Comparison of ENCODE assay signal across 27 cellular contexts in the genomic region with DNA sequence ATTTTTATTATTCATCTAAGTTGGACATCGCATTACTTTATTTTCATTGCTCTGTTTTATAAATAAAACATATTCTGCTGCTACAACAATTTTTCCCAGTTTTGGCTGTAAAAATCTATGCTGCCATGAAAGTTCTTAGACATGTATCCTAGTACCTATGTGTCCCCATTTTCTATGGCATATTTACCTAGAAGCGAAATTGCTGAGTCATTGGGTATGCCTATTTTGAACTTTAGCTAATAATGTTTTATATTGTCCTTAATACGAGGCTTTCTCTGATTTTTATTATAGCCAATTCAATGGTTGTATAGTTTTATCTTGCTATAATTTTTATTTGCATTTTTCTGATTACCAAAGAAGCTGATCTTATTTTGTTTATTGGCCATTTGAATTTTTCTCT.
A peak's percentile ranks its signal among the peaks of the same experiment; 100 is the strongest.
DNase-seq lines count a peak whose midpoint lies in the region; ATAC-seq, FAIRE-seq and TF ChIP-seq lines count a peak whose summit lies in the region.
"Had no signal": no experiment of that assay in that cellular context is flagged by ENCODE, and none has a peak within 500 bp of the region (broad histone marks: within the 10 kb centered on the region; RNA-seq: fewer than 3 reads in every experiment).

No MANE protein-coding gene starts in this region.

- H3K23ac ChIP-seq in mesenchymal stem cell (ENCODE audit: low read length in 2 of 2), result no peak overlapping the region

- H2BK15ac ChIP-seq in mesenchymal stem cell (ENCODE audit: low read depth, poor library complexity, severe bottlenecking), result no peak overlapping the region

- ATAC-seq in HepG2 (no peak), right lobe of liver (no peak), GM23338 (no peak), K562 (no peak)
- ATAC-seq: GM12878 had no signal

- no peaks in the 10 kb centered on the region for H3K79me1 ChIP-seq in mesenchymal stem cell (replicated peaks; ENCODE audit: low read length, poor library complexity, severe bottlenecking)

- H3K27me3 ChIP-seq in HepG2 (ENCODE audit: control insufficient read depth in 1 of 2, insufficient read depth in 2 of 2, low read length in 2 of 2) (peaks cover 0 to 2% of the 10 kb centered on the region in 2 experiments; a peak in 1 of 5 replicates), right lobe of liver (no peaks in the 10 kb centered on the region), GM23338 (ENCODE audit: insufficient read depth) (no peaks in the 10 kb centered on the region), K562 (ENCODE audit: control insufficient read depth in 2 of 2, insufficient read depth in 2 of 2, low read length in 2 of 2) (no peaks in the 10 kb centered on the region), mesenchymal stem cell (ENCODE audit: control insufficient read depth in 1 of 2, insufficient read depth in 1 of 2, low read length in 2 of 2) (no peaks in the 10 kb centered on the region)
- H3K27me3 ChIP-seq: BLaER1 treated with 17β-estradiol and CSF1 and Interleukin-3, amounts not matched to agents 10 nM and 100 nM had no signal

- H2BK12ac ChIP-seq in mesenchymal stem cell (ENCODE audit: low read length in 2 of 2), result no peak overlapping the region

- no peak overlapping the region for H3K18ac ChIP-seq in mesenchymal stem cell (ENCODE audit: low read depth in 1 of 2, low read length in 2 of 2)

- H3K4me2 ChIP-seq in HepG2 (ENCODE audit: low read depth, low read length), result no peak overlapping the region
- no peak overlapping the region for H3K4me2 ChIP-seq in GM23338
- no peak overlapping the region for H3K4me2 ChIP-seq in K562 (ENCODE audit: insufficient read depth, low read length)
- H3K4me2 ChIP-seq in mesenchymal stem cell (ENCODE audit: low read length, poor library complexity, severe bottlenecking), result no peak overlapping the region
- H3K4me2 ChIP-seq in OCI-LY7 (ENCODE audit: low read length), result no peak overlapping the region
- H3K4me2 ChIP-seq: BLaER1 treated with 17β-estradiol and CSF1 and Interleukin-3, amounts not matched to agents 10 nM and 100 nM had no signal

- H2BK5ac ChIP-seq in mesenchymal stem cell (ENCODE audit: low read depth, low read length, poor library complexity, severe bottlenecking), result peak overlapping the region; percentile 19

- TF ChIP-seq CTCF in HepG2 (CRISPR knock-in tag; IDR thresholded peaks at IDR 0.05) (no peak), right lobe of liver (IDR thresholded peaks at IDR 0.05) (no peak), GM23338 (conservative IDR thresholded peaks at IDR 0.05; ENCODE audit: low read depth in 2 of 2) (no peak), K562 (IDR thresholded peaks at IDR 0.05 in 2 of 3, conservative IDR thresholded peaks at IDR 0.05 in 1 of 3; ENCODE audit: insufficient read depth in 2 of 3, low read depth in 1 of 3, low read length in 3 of 3) (no peak), OCI-LY7 (conservative IDR thresholded peaks at IDR 0.05; ENCODE audit: low read length) (no peak)

- no peak for FAIRE-seq in HepG2 (lab: Jason Lieb, UNC)
- no peak for FAIRE-seq in K562 (lab: Jason Lieb, UNC)
- FAIRE-seq: A204.1, GM12878, GM12892, GM18507 had no signal

- no peaks in the 10 kb centered on the region for H3K36me3 Mint-ChIP-seq in GM23338 (ENCODE audit: low read depth)
- H3K36me3 Mint-ChIP-seq: CD14-positive monocyte; CD4-positive, alpha-beta memory T cell; CD4-positive, CD25-positive, alpha-beta regulatory T cell; CD8-positive, alpha-beta memory T cell had no signal

- peak overlapping the region; percentile 70; the same call in 1 of the 2 replicates for H3K27ac Mint-ChIP-seq in GM23338
- H3K27ac Mint-ChIP-seq: B cell; CD14-positive monocyte; CD4-positive, alpha-beta memory T cell; CD4-positive, CD25-positive, alpha-beta regulatory T cell; CD8-positive, alpha-beta memory T cell had no signal

- no peak overlapping the region for H3K4ac ChIP-seq in mesenchymal stem cell (ENCODE audit: low read depth in 1 of 2, low read length in 2 of 2)

- H3K9ac ChIP-seq in HepG2 (ENCODE audit: insufficient read depth, low read depth, low read length), result no peak overlapping the region
- H3K9ac ChIP-seq in K562 (ENCODE audit: insufficient read depth in 1 of 2, low read depth in 2 of 2, low read length in 2 of 2), result no peak overlapping the region
- H3K9ac ChIP-seq in mesenchymal stem cell (ENCODE audit: low read length), result no peak overlapping the region
- H3K9ac ChIP-seq: BLaER1 treated with 17β-estradiol and CSF1 and Interleukin-3, amounts not matched to agents 10 nM and 100 nM had no signal

- H3K4me1 Mint-ChIP-seq in GM23338, result no peaks in the 10 kb centered on the region
- H3K4me1 Mint-ChIP-seq: B cell; CD14-positive monocyte; CD4-positive, alpha-beta memory T cell; CD4-positive, CD25-positive, alpha-beta regulatory T cell; CD8-positive, alpha-beta memory T cell had no signal

- CTCF ChIA-PET in HepG2 (lab: Yijun Ruan, JAX; ENCODE audit: low intra/inter-chr PET ratio, low total read pairs), result no interaction called here
- CTCF ChIA-PET in K562 (lab: Yijun Ruan, JAX; ENCODE audit: low intra/inter-chr PET ratio), result no interaction called here
- CTCF ChIA-PET in OCI-LY7 (lab: Charles Lee; ENCODE audit: unreplicated experiment), result no interaction called here

- H4K20me1 ChIP-seq in HepG2 (ENCODE audit: insufficient read depth, low read length) (no peaks in the 10 kb centered on the region), GM23338 (replicated peaks; ENCODE audit: insufficient read depth) (no peaks in the 10 kb centered on the region; the same call in 1 of the 2 replicates), K562 (replicated peaks; ENCODE audit: control insufficient read depth, insufficient read depth, low read length) (no peaks in the 10 kb centered on the region), OCI-LY7 (ENCODE audit: insufficient read depth, low read length) (no peaks in the 10 kb centered on the region)
- H4K20me1 ChIP-seq: BLaER1 treated with 17β-estradiol and CSF1 and Interleukin-3, amounts not matched to agents 10 nM and 100 nM had no signal

- H3K4me1 ChIP-seq in HepG2 (ENCODE audit: insufficient read depth, low read length), result no peaks in the 10 kb centered on the region
- no peaks in the 10 kb centered on the region for H3K4me1 ChIP-seq in right lobe of liver
- H3K4me1 ChIP-seq in GM23338 (ENCODE audit: insufficient read depth), result no peaks in the 10 kb centered on the region
- no peaks in the 10 kb centered on the region for H3K4me1 ChIP-seq in K562 (replicated peaks in 1 of 2; ENCODE audit: control insufficient read depth in 2 of 2, insufficient read depth in 2 of 2, low read length in 2 of 2)
- H3K4me1 ChIP-seq in mesenchymal stem cell (ENCODE audit: control insufficient read depth, insufficient read depth, low read depth, low read length), result no peaks in the 10 kb centered on the region
- no peaks in the 10 kb centered on the region for H3K4me1 ChIP-seq in OCI-LY7 (ENCODE audit: insufficient read depth, low read length, poor library complexity, severe bottlenecking)
- H3K4me1 ChIP-seq: BLaER1 treated with 17β-estradiol and CSF1 and Interleukin-3, amounts not matched to agents 10 nM and 100 nM had no signal

- 15% methylated on average over 3 of the region's 3 CpGs for WGBS in HepG2 (ENCODE audit: low lambda C conversion rate)
- 64% methylated on average over 3 of the region's 3 CpGs for WGBS in right lobe of liver (ENCODE audit: insufficient coverage, low coverage, low lambda C conversion rate, missing lambda C conversion rate)
- 3% methylated on average over 3 of the region's 3 CpGs for WGBS in K562 (ENCODE audit: insufficient coverage, low coverage, missing lambda C conversion rate)
- 100% methylated on average over 1 of the region's 3 CpGs for WGBS in mesenchymal stem cell

- no peak overlapping the region for H2BK120ac ChIP-seq in mesenchymal stem cell (ENCODE audit: low read depth, low read length)

- H3K9me2 ChIP-seq in GM23338 (ENCODE audit: insufficient read depth) (no peaks in the 10 kb centered on the region), OCI-LY7 (ENCODE audit: insufficient read depth, low read length) (no peaks in the 10 kb centered on the region)

- no peak overlapping the region for H3K4me3 Mint-ChIP-seq in GM23338
- H3K4me3 Mint-ChIP-seq: B cell; CD14-positive monocyte; CD4-positive, alpha-beta memory T cell; CD4-positive, CD25-positive, alpha-beta regulatory T cell; CD8-positive, alpha-beta memory T cell had no signal

- no peak overlapping the region for H4K91ac ChIP-seq in mesenchymal stem cell (ENCODE audit: low read length)

- H4K8ac ChIP-seq in mesenchymal stem cell (ENCODE audit: low read length), result no peak overlapping the region

- no peak for DNase-seq in HepG2 (ENCODE audit: low spot score)
- DNase-seq in right lobe of liver, result no peak
- DNase-seq in GM23338 (ENCODE audit: low spot score), result no peak
- DNase-seq in K562 (ENCODE audit: extremely low read depth in 1 of 4, low spot score in 3 of 4), result no peak
- DNase-seq in mesenchymal stem cell, result no peak
- no peak for DNase-seq in NCI-H1105 (lab: John Stamatoyannopoulos, UW)
- no peak for DNase-seq in C1 segment of cervical spinal cord (lab: John Stamatoyannopoulos, UW)
- no peak for DNase-seq in OCI-LY7 (ENCODE audit: low spot score)
- DNase-seq: 8988T; AML-193; CD4-positive, alpha-beta memory T cell; CD4-positive, CD25-positive, alpha-beta regulatory T cell; CD8-positive, alpha-beta memory T cell; COR-L47; DMS 273 treated with DMSO at 0.1 percent for 48 hours; DMS153; DMS79; DND-41; EL; GDM1 had no signal

- no peak overlapping the region for H3K4me3 ChIP-seq in HepG2 (replicated peaks in 1 of 3; ENCODE audit: insufficient read depth in 1 of 3, low read depth in 2 of 3, low read length in 3 of 3)
- H3K4me3 ChIP-seq in right lobe of liver, result no peak overlapping the region
- H3K4me3 ChIP-seq in GM23338, result no peak overlapping the region
- H3K4me3 ChIP-seq in K562, result no peak overlapping the region
- no peak overlapping the region for H3K4me3 ChIP-seq in mesenchymal stem cell (ENCODE audit: insufficient read depth in 1 of 2, low read depth in 1 of 2, low read length in 2 of 2)
- H3K4me3 ChIP-seq in OCI-LY7 (ENCODE audit: low read depth, low read length, poor library complexity, severe bottlenecking), result no peak overlapping the region
- H3K4me3 ChIP-seq: BLaER1 treated with 17β-estradiol and CSF1 and Interleukin-3, amounts not matched to agents 10 nM and 100 nM; GM12878 had no signal

- H3K36me3 ChIP-seq in HepG2 (replicated peaks in 1 of 2; ENCODE audit: control insufficient read depth in 1 of 2, insufficient read depth in 2 of 2, low read length in 2 of 2) (no peaks in the 10 kb centered on the region), right lobe of liver (no peaks in the 10 kb centered on the region), GM23338 (ENCODE audit: insufficient read depth) (no peaks in the 10 kb centered on the region), K562 (ENCODE audit: control insufficient read depth, insufficient read depth, low read length) (no peaks in the 10 kb centered on the region), mesenchymal stem cell (ENCODE audit: control insufficient read depth in 1 of 2, insufficient read depth in 2 of 2, low read depth in 1 of 2, low read length in 2 of 2) (no peaks in the 10 kb centered on the region), OCI-LY7 (ENCODE audit: insufficient read depth, low read length) (no peaks in the 10 kb centered on the region)
- H3K36me3 ChIP-seq: BLaER1 treated with 17β-estradiol and CSF1 and Interleukin-3, amounts not matched to agents 10 nM and 100 nM had no signal

- no peaks in the 10 kb centered on the region for H3K9me1 ChIP-seq in K562 (ENCODE audit: control insufficient read depth, insufficient read depth, low read length)

- H3K79me2 ChIP-seq in HepG2 (ENCODE audit: insufficient read depth, low read length) (no peaks in the 10 kb centered on the region), GM23338 (replicated peaks; ENCODE audit: insufficient read depth) (no peaks in the 10 kb centered on the region), K562 (ENCODE audit: control insufficient read depth, insufficient read depth, low read length) (no peaks in the 10 kb centered on the region), OCI-LY7 (ENCODE audit: insufficient read depth, low read depth, low read length) (no peaks in the 10 kb centered on the region)

- TF ChIP-seq RAD21 in HepG2 (CRISPR knock-in tag; IDR thresholded peaks at IDR 0.05), result no peak
- no peak for TF ChIP-seq RAD21 in K562 (CRISPR knock-in tag; conservative IDR thresholded peaks at IDR 0.05 in 1 of 2, IDR thresholded peaks at IDR 0.05 in 1 of 2)

- H3K9me3 ChIP-seq in HepG2 (ENCODE audit: low read length) (no peaks in the 10 kb centered on the region), right lobe of liver (no peaks in the 10 kb centered on the region), K562 (replicated peaks; ENCODE audit: control insufficient read depth, insufficient read depth, low read depth, low read length) (no peaks in the 10 kb centered on the region), mesenchymal stem cell (ENCODE audit: control insufficient read depth, low read length) (no peaks in the 10 kb centered on the region), OCI-LY7 (ENCODE audit: low read length) (no peaks in the 10 kb centered on the region)
- H3K9me3 ChIP-seq: BLaER1 treated with 17β-estradiol and CSF1 and Interleukin-3, amounts not matched to agents 10 nM and 100 nM had no signal

- H3K14ac ChIP-seq in mesenchymal stem cell (ENCODE audit: low read length in 2 of 2), result no peak overlapping the region

- H3K9me3 Mint-ChIP-seq in GM23338, result peaks cover 25% of the 10 kb centered on the region

- TF ChIP-seq EP300 in HepG2 (IDR thresholded peaks at IDR 0.05; ENCODE audit: low read depth in 2 of 2, low read length in 2 of 2), result no peak
- no peak for TF ChIP-seq EP300 in HepG2 (CRISPR knock-in tag; IDR thresholded peaks at IDR 0.05; ENCODE audit: borderline replicate concordance)
- no peak for TF ChIP-seq EP300 in K562 (IDR thresholded peaks at IDR 0.05; ENCODE audit: low read length)

- H3K27me3 Mint-ChIP-seq in GM23338 (ENCODE audit: insufficient read depth, low read depth, poor library complexity), result no peaks in the 10 kb centered on the region
- H3K27me3 Mint-ChIP-seq: CD4-positive, CD25-positive, alpha-beta regulatory T cell had no signal

- intact Hi-C loops in HepG2 (cut with micrococcal nuclease; ENCODE audit: unreplicated experiment) (no loop called here), right lobe of liver (cut with DNase I) (no loop called here), K562 (cut with micrococcal nuclease) (no loop called here), OCI-LY7 (cut with micrococcal nuclease; ENCODE audit: unreplicated experiment) (no loop called here)

- no peak overlapping the region for H3K27ac ChIP-seq in HepG2 (ENCODE audit: extremely low read length, insufficient read depth, low read length)
- no peak overlapping the region for H3K27ac ChIP-seq in right lobe of liver
- no peak overlapping the region for H3K27ac ChIP-seq in GM23338 (ENCODE audit: low read depth)
- no peak overlapping the region for H3K27ac ChIP-seq in K562 (ENCODE audit: extremely low read depth, low read depth, low read length)
- no peak overlapping the region for H3K27ac ChIP-seq in mesenchymal stem cell (ENCODE audit: low read length, poor library complexity, severe bottlenecking)
- H3K27ac ChIP-seq in OCI-LY7 (ENCODE audit: low read depth, low read length, poor library complexity, severe bottlenecking), result no peak overlapping the region
- H3K27ac ChIP-seq: BLaER1 treated with 17β-estradiol and CSF1 and Interleukin-3, amounts not matched to agents 10 nM and 100 nM had no signal

- in situ Hi-C loops in HepG2 (cut with HindIII; ENCODE audit: extremely low pct_ligation_motif_present, low pct_unique_long_range_greater_than_20kb) (no loop called here), K562 (cut with MboI) (no loop called here)

- H2AFZ ChIP-seq in HepG2 (ENCODE audit: low read length), result no peak overlapping the region
- no peak overlapping the region for H2AFZ ChIP-seq in GM23338
- no peak overlapping the region for H2AFZ ChIP-seq in K562 (ENCODE audit: low read depth, low read length)
- H2AFZ ChIP-seq in mesenchymal stem cell (ENCODE audit: low read depth, low read length), result no peak overlapping the region
- H2AFZ ChIP-seq in OCI-LY7 (ENCODE audit: low read length), result no peak overlapping the region

- no peak overlapping the region for H2AK5ac ChIP-seq in mesenchymal stem cell (ENCODE audit: low read length, severe bottlenecking)

- BruUV-seq in HepG2 (replicated peaks; lab: Mats Ljungman, UMichigan) (no TSS peak), K562 (replicated peaks; lab: Mats Ljungman, UMichigan) (no TSS peak), OCI-LY7 (replicated peaks; lab: Mats Ljungman, UMichigan) (no TSS peak)

- no peaks in the 10 kb centered on the region for H3F3A ChIP-seq in GM23338 (replicated peaks; ENCODE audit: low read depth)

- POLR2A ChIA-PET in HepG2 (lab: Yijun Ruan, JAX) (no interaction called here), K562 (lab: Yijun Ruan, JAX) (interaction anchor here (0.6 kb wide), 1 partner anchor 103 kb away, joined by 3 read pairs; no protein-coding TSS in a partner anchor), OCI-LY7 (lab: Charles Lee) (no interaction called here)

- no peak for TF ChIP-seq POLR2A in HepG2 (IDR thresholded peaks at IDR 0.05; ENCODE audit: insufficient read depth in 1 of 2, low read depth in 2 of 2, low read length in 2 of 2)
- TF ChIP-seq POLR2A in right lobe of liver (IDR thresholded peaks at IDR 0.05), result no peak
- no peak for TF ChIP-seq POLR2A in K562 (conservative IDR thresholded peaks at IDR 0.05)

Comparison
In these comparisons a context has a peak if more than half of its experiments do, and no peak if none do; other contexts are left out.
1. Of the 241 proteins assayed by ChIP-seq in both HepG2 and K562: peak only in HepG2: none; only in K562: MAFG, NFE2 and NFE2L1; in both: MAFF and MAFK; in neither: 236.